In the genomic region with DNA sequence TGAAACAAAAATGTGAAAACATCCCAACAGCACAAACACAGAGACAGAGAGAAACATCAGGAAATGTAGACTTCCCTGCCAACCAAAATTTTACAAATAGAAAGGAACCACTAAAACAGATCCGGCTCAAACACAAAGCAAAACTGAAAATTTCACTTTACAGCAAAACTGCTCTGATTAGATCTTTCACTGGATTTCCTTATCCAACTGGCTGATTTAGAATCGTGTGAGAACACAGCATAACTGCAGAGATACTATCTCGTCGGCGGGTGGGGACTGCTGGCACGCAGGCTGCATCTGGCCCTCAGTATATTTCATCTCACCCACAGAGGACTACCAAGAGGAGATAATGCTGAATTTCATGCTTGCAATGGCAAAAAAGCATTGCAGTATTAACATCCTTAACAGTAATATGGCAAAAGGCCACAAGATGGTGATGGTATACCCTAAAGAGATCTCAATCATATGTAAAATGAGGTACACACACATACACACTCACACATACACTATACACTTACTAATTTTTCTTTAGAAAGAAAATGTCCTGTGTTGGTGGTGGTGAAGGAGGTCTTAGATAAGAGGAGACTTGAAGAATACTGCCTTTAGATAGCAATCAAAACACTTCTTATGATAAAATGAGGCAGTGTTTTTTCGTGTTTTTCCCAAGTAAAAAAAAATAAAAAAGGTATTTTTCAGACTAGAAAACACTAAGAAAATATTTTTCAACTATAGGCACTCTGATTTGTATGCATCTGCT, we compare ENCODE assay signal across 9 cellular contexts. TPM values are rescaled to one million over a fixed set of nuclear protein-coding genes. Genes with fewer than 3 reads are reported as not detected.
DNase-seq lines count a peak whose midpoint lies in the region; ATAC-seq, FAIRE-seq and TF ChIP-seq lines count a peak whose summit lies in the region.
"Had no signal": no experiment of that assay in that cellular context is flagged by ENCODE, and none has a peak within 500 bp of the region (broad histone marks: within the 10 kb centered on the region; RNA-seq: fewer than 3 reads in every experiment).

No MANE protein-coding gene starts in this region.

- TF ChIP-seq POLR2A in A549 (IDR thresholded peaks at IDR 0.05; ENCODE audit: low read length) (no peak), GM12891 (IDR thresholded peaks at IDR 0.05; ENCODE audit: low read depth, low read length) (no peak)

- no peaks in the 10 kb centered on the region for H3K36me3 ChIP-seq in left lung

- TF ChIP-seq RAD21 in A549 (conservative IDR thresholded peaks at IDR 0.05 in 1 of 2, IDR thresholded peaks at IDR 0.05 in 1 of 2), result peak; percentile 96 to 98

- POLR2A ChIA-PET in A549 (lab: Yijun Ruan, JAX), result interaction anchor here (0.7 to 2.6 kb wide), 5 partner anchors 11 to 429 kb away, joined by 3 to 30 read pairs (median 7); partner anchors contain the start of genes LEO1 and MAPK6

- TF ChIP-seq EP300 in A549 (IDR thresholded peaks at IDR 0.05), result no peak

- CTCF ChIA-PET in A549 (lab: Yijun Ruan, JAX), result interaction anchor here (0.7 to 3.3 kb wide), 11 partner anchors 11 to 245 kb away, joined by 3 to 33 read pairs (median 4); partner anchors contain the start of gene LEO1

- no peaks in the 10 kb centered on the region for H3K36me3 Mint-ChIP-seq in T-helper 2 cell treated with Interferon-gamma antibody and Interleukin-4, amounts not matched to agents 5 μg/mL and 100 μg/mL, for 36 hours (ENCODE audit: low read depth)
- H3K36me3 Mint-ChIP-seq: IgD-negative memory B cell had no signal

- H3K4me2 ChIP-seq in A549, result peak overlapping the region; percentile 95

- no peaks in the 10 kb centered on the region for H3K27me3 Mint-ChIP-seq in T-helper 2 cell treated with Interferon-gamma antibody and Interleukin-4, amounts not matched to agents 5 μg/mL and 100 μg/mL, for 36 hours (ENCODE audit: low read depth)
- H3K27me3 Mint-ChIP-seq: IgD-negative memory B cell had no signal

- peaks cover 33% of the 10 kb centered on the region for H3K4me1 Mint-ChIP-seq in T-helper 2 cell treated with Interferon-gamma antibody and Interleukin-4, amounts not matched to agents 5 μg/mL and 100 μg/mL, for 36 hours (ENCODE audit: low read depth)

- no peaks in the 10 kb centered on the region for H3K9me3 Mint-ChIP-seq in T-helper 2 cell treated with Interferon-gamma antibody and Interleukin-4, amounts not matched to agents 5 μg/mL and 100 μg/mL, for 36 hours
- H3K9me3 Mint-ChIP-seq: IgD-negative memory B cell had no signal

- peak overlapping the region; percentile 89 for H3K4me3 Mint-ChIP-seq in T-helper 2 cell treated with Interferon-gamma antibody and Interleukin-4, amounts not matched to agents 5 μg/mL and 100 μg/mL, for 36 hours

- H3K4me3 ChIP-seq in A549, result peak overlapping the region; percentile 25; the same call in 2 of the 3 replicates
- peak overlapping the region in 1 of 2 donors; percentile 11 for H3K4me3 ChIP-seq in left lung

- peak overlapping the region; percentile 81 to 87 for H3K27ac ChIP-seq in A549
- H3K27ac ChIP-seq in left lung, result peak overlapping the region; percentile 21 to 41

- peaks cover 22% of the 10 kb centered on the region for H3K4me1 ChIP-seq in A549
- peaks cover 0 to 18% of the 10 kb centered on the region in 2 donors for H3K4me1 ChIP-seq in left lung

- H3K27me3 ChIP-seq in left lung, result no peaks in the 10 kb centered on the region

- TF ChIP-seq CTCF in A549 (IDR thresholded peaks at IDR 0.05) (peak; percentile 97), left lung (IDR thresholded peaks at IDR 0.05) (peak; percentile 38 to 49)

- ATAC-seq in A549, result peak; percentile 94 to 96
- peak; percentile 89 for ATAC-seq in HG02623 (IDR thresholded peaks at IDR 0.05; ENCODE audit: unreplicated experiment)
- peak; percentile 91 for ATAC-seq in left lung

- intact Hi-C loops in left lung (cut with DNase I), result loop anchor here in 1 of 2 donors (5.0 kb wide), 1 partner anchor 160 kb away; no protein-coding TSS in a partner anchor

- peak; percentile 83 to 89 for DNase-seq in A549 (ENCODE audit: low read depth in 1 of 2, low spot score in 1 of 2)
- DNase-seq in GM12891 (ENCODE audit: insufficient read length, low spot score), result peak; percentile 37
- DNase-seq in NAMALWA (ENCODE audit: low spot score), result peak; percentile 91
- DNase-seq in T-helper 2 cell treated with Interferon-gamma antibody and Interleukin-4, amounts not matched to agents 5 μg/mL and 100 μg/mL, for 36 hours (ENCODE audit: low spot score), result peak; percentile 87
- DNase-seq in central memory CD4-positive, alpha-beta T cell, result peak; percentile 60
- no peak for DNase-seq in left lung
- DNase-seq in stimulated activated CD8-positive, alpha-beta memory T cell treated with anti-CD3 and anti-CD28 coated beads, Interleukin-4, amount 100 ng/mL, for 24 hours (ENCODE audit: low read depth), result peak; percentile 24

- no peaks in the 10 kb centered on the region for H3K9me3 ChIP-seq in A549
- H3K9me3 ChIP-seq in left lung, result no peaks in the 10 kb centered on the region

- peak; percentile 95 for FAIRE-seq in A549 (lab: Jason Lieb, UNC)
- peak; percentile 96 for FAIRE-seq in GM12891 (lab: Jason Lieb, UNC)

- peak overlapping the region; percentile 94 for H3K27ac Mint-ChIP-seq in T-helper 2 cell treated with Interferon-gamma antibody and Interleukin-4, amounts not matched to agents 5 μg/mL and 100 μg/mL, for 36 hours
- H3K27ac Mint-ChIP-seq: IgD-negative memory B cell had no signal

- 12% methylated on average over 7 of the region's 7 CpGs for WGBS in A549 (ENCODE audit: missing lambda C conversion rate)

TF ChIP-seq in A549, 52 proteins besides CTCF, POLR2A, EP300 and RAD21:
- TF ChIP-seq TFCP2L1 (CRISPR knock-in tag; IDR thresholded peaks at IDR 0.05), result 0 out of 2 replicates have a peak, but pooled peaks have one; percentile 50
- peak; percentile 94 for TF ChIP-seq SMC3 (IDR thresholded peaks at IDR 0.05)
- 0 out of 2 replicates have a peak, but pooled peaks have one; percentile 54 for TF ChIP-seq GATA3 (IDR thresholded peaks at IDR 0.05; ENCODE audit: borderline replicate concordance)
- peak; percentile 54; the same call in 1 of the 2 replicates for TF ChIP-seq MYC (IDR thresholded peaks at IDR 0.05; ENCODE audit: borderline replicate concordance, low read length)
- TF ChIP-seq ZFP36 (IDR thresholded peaks at IDR 0.05; ENCODE audit: borderline replicate concordance, partially characterized antibody), result no peak
- TF ChIP-seq MAFK (IDR thresholded peaks at IDR 0.05; ENCODE audit: partially characterized antibody), result peak; percentile 88
- TF ChIP-seq FOXS1 (CRISPR knock-in tag; IDR thresholded peaks at IDR 0.05), result 0 out of 2 replicates have a peak, but pooled peaks have one; percentile 27
- TF ChIP-seq POLR2AphosphoS2 (conservative IDR thresholded peaks at IDR 0.05; ENCODE audit: low read length), result no peak
- TF ChIP-seq HOXA7 (CRISPR knock-in tag; IDR thresholded peaks at IDR 0.05), result peak; percentile 83; the same call in 1 of the 2 replicates
- TF ChIP-seq, protein P1, sequence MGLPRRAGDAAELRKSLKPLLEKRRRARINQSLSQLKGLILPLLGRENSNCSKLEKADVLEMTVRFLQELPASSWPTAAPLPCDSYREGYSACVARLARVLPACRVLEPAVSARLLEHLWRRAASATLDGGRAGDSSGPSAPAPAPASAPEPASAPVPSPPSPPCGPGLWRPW (IDR thresholded peaks at IDR 0.05), result no peak

TF ChIP-seq in GM12891, 5 proteins besides CTCF, POLR2A, EP300 and RAD21:
- no peak for TF ChIP-seq SPI1 (IDR thresholded peaks at IDR 0.05; ENCODE audit: low read depth, low read length)
- TF ChIP-seq POU2F2 (IDR thresholded peaks at IDR 0.05; ENCODE audit: low read depth, low read length), result no peak
- no peak for TF ChIP-seq TAF1 (IDR thresholded peaks at IDR 0.05; ENCODE audit: low read depth, low read length)
- TF ChIP-seq PAX5 (IDR thresholded peaks at IDR 0.05; ENCODE audit: insufficient read depth, low read length, severe bottlenecking), result no peak
- TF ChIP-seq POLR2AphosphoS5 (IDR thresholded peaks at IDR 0.05; ENCODE audit: low read depth, low read length), result no peak

RNA-seq across cellular contexts. Expression of gene LEO1, which starts 10.6 kb away (rescaled TPM):
- polyA plus RNA-seq in A549 (2011; rRNA removed), result 19.2 and 22.3 TPM in 2 replicates
- polyA plus RNA-seq in A549 (2012; cell fraction: cytosol; rRNA removed), result 7.5 and 10.9 TPM in 2 replicates
- polyA plus RNA-seq in A549 (2012; cell fraction: nucleus; rRNA removed), result 3.0 and 6.1 TPM in 2 replicates
- 60.2 to 61.3 TPM (median 60.3 TPM) in 3 replicates for polyA plus RNA-seq in A549 (2017; fragmentation: RNase III; extraction: RNeasy Plus Mini Kit Qiagen cat#74134 plus additional on column Dnase treatment)
- polyA minus RNA-seq in A549 (2011; rRNA and poly(A)+ RNA removed), result 4.5 and 5.4 TPM in 2 replicates
- polyA plus RNA-seq in GM12891 (2012; ENCODE audit: low read depth, missing spikeins), result 20.4 TPM
- 10 to 100 TPM; 14.3 to 16.6 TPM for total RNA-seq in left lung

RNA-seq across cellular contexts. Expression of gene MAPK6, which starts 36.8 kb away (rescaled TPM):
- polyA plus RNA-seq in A549 (2011; rRNA removed) (94.7 and 126 TPM in 2 replicates), A549 (2017; fragmentation: RNase III; extraction: RNeasy Plus Mini Kit Qiagen cat#74134 plus additional on column Dnase treatment) (46.5 to 49.1 TPM (median 48.4 TPM) in 3 replicates)
- 15.3 and 16.6 TPM in 2 replicates for polyA plus RNA-seq in A549 (2012; cell fraction: cytosol; rRNA removed)
- polyA plus RNA-seq in A549 (2012; cell fraction: nucleus; rRNA removed), result 5.6 and 9.9 TPM in 2 replicates
- polyA minus RNA-seq in A549 (2011; rRNA and poly(A)+ RNA removed), result 65.2 and 66.6 TPM in 2 replicates
- polyA plus RNA-seq in GM12891 (2012; ENCODE audit: low read depth, missing spikeins), result 25.6 TPM
- 10 to 100 TPM; 25.1 to 35.8 TPM for total RNA-seq in left lung

Comparison
In these comparisons a context has a peak if more than half of its experiments do, and no peak if none do; other contexts are left out.
1. DNase-seq: peak in A549 (2 of 2), GM12891 (single experiment), NAMALWA (single experiment), T-helper 2 cell treated with Interferon-gamma antibody and Interleukin-4, amounts not matched to agents 5 μg/mL and 100 μg/mL, for 36 hours (single experiment), central memory CD4-positive, alpha-beta T cell (single experiment) and stimulated activated CD8-positive, alpha-beta memory T cell treated with anti-CD3 and anti-CD28 coated beads, Interleukin-4, amount 100 ng/mL, for 24 hours (single experiment); none in left lung (0 of 2).
2. Peak in every context shown above with its lines, with median percentiles within 50 percentile points of each other: ATAC-seq.